Comparison of ENCODE assay signal across 13 cellular contexts in the genomic region with DNA sequence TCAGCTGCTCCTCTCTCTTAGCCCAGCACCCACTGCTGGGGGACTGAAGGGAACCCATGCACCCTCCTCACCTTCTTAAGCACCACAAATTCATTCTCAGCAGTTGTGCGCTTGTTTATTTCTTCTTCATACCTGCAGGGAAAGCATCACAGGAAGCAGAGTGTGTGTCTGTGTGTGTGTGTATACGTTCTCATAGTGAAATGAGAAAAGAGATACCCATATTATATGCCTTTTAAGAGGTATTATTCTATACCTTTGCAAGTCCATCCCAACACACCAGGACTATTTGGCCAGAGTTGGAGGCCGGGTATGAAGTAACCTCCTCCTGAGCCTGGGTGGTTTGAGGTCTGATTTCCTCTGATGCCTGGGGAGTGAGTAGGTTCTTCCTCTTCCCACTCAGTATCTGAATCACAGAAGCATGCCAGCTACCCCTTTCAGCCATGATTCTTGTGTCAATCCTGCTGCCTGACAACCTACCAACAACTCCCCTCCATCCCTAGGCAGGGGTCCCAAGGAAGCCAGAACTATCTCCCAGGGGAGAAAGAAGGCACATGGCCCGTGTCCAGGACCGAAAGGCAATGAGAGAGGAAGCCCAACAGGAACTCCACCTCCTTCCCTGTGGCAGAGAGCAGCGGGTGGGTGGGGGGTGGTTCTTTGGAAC. TPM values are rescaled to one million over a fixed set of nuclear protein-coding genes. Genes with fewer than 3 reads are reported as not detected.
DNase-seq lines count a peak whose midpoint lies in the region; ATAC-seq, FAIRE-seq and TF ChIP-seq lines count a peak whose summit lies in the region.
"Had no signal": no experiment of that assay in that cellular context is flagged by ENCODE, and none has a peak within 500 bp of the region (broad histone marks: within the 10 kb centered on the region; RNA-seq: fewer than 3 reads in every experiment).

No MANE protein-coding gene starts in this region.

- POLR2A ChIA-PET in HEK293 (lab: Yijun Ruan, JAX): no interaction called here

- peak; percentile 8 for DNase-seq in SKM-1 treated with dmso at 0.1 percent for 144 hours (lab: John Stamatoyannopoulos, UW; ENCODE audit: unreplicated experiment)
- DNase-seq in SKM-1 (lab: John Stamatoyannopoulos, UW; ENCODE audit: unreplicated experiment): no peak
- DNase-seq in nephron progenitor cell: no peak
- no peak for DNase-seq in pancreas
- no peak for DNase-seq in left lung
- DNase-seq: Kasumi-1, T-helper 9 cell had no signal

- ATAC-seq in activated T-helper 17 cell treated with anti-CD3 and anti-CD28 coated beads, Interleukin-2, amount 50 U/mL, for 72 hours (replicated peaks): peak; percentile 89
- ATAC-seq in pancreas (no peak), GM21367 (IDR thresholded peaks at IDR 0.05; ENCODE audit: unreplicated experiment) (no peak), left lung (no peak)

- H3K27me3 Mint-ChIP-seq in activated T-helper 17 cell treated with anti-CD3 and anti-CD28 coated beads, Interleukin-2, amount 50 U/mL, for 72 hours: peaks cover 18% of the 10 kb centered on the region
- H3K27me3 Mint-ChIP-seq in nephron progenitor cell (ENCODE audit: low read depth, poor library complexity): peaks cover 21% of the 10 kb centered on the region

- no peaks in the 10 kb centered on the region for H3K36me3 Mint-ChIP-seq in activated T-helper 17 cell treated with anti-CD3 and anti-CD28 coated beads, Interleukin-2, amount 50 U/mL, for 72 hours (ENCODE audit: low read depth)
- no peaks in the 10 kb centered on the region for H3K36me3 Mint-ChIP-seq in nephron progenitor cell (ENCODE audit: low read depth)

- WGBS in pancreas, 2 donors: 52 to 58% methylated on average over 6 of the region's 6 CpGs

- H3K27me3 ChIP-seq in pancreas (no peaks in the 10 kb centered on the region), left lung (peaks cover 4 to 44% of the 10 kb centered on the region in 2 donors)

- peaks cover 13% of the 10 kb centered on the region for H3K4me1 Mint-ChIP-seq in activated T-helper 17 cell treated with anti-CD3 and anti-CD28 coated beads, Interleukin-2, amount 50 U/mL, for 72 hours
- no peaks in the 10 kb centered on the region for H3K4me1 Mint-ChIP-seq in nephron progenitor cell

- H3K9me3 ChIP-seq in HEK293 (ENCODE audit: control insufficient read depth, insufficient read depth, low read depth, low read length) (no peaks in the 10 kb centered on the region), pancreas (no peaks in the 10 kb centered on the region), left lung (no peaks in the 10 kb centered on the region)
- H3K9me3 ChIP-seq: tibial nerve had no signal

- intact Hi-C loops in pancreas (cut with DNase I) (no loop called here), left lung (cut with DNase I) (no loop called here)

- no peak for FAIRE-seq in pancreas (lab: Jason Lieb, UNC)

- H3K9me3 Mint-ChIP-seq in activated T-helper 17 cell treated with anti-CD3 and anti-CD28 coated beads, Interleukin-2, amount 50 U/mL, for 72 hours: no peaks in the 10 kb centered on the region
- no peaks in the 10 kb centered on the region for H3K9me3 Mint-ChIP-seq in nephron progenitor cell
- H3K9me3 Mint-ChIP-seq: activated T-helper 1 cell treated with anti-CD3 and anti-CD28 coated beads, Interleukin-12 subunit alpha, Interleukin-12 subunit beta, Interleukin-2, Interleukin-4 antibody, amounts not matched to agents 30 ng/mL and 10 ng/mL and 1 ng/mL, durations not matched to agents 14 hours and 24 hours and 36 hours had no signal

- H3K27ac Mint-ChIP-seq in activated T-helper 17 cell treated with anti-CD3 and anti-CD28 coated beads, Interleukin-2, amount 50 U/mL, for 72 hours: peak overlapping the region; percentile 61
- peak overlapping the region; percentile 42 for H3K27ac Mint-ChIP-seq in nephron progenitor cell

- CTCF ChIA-PET in HEK293 (lab: Yijun Ruan, JAX): no interaction called here

- H3K4me3 ChIP-seq in HEK293 (ENCODE audit: low read depth, low read length) (no peak overlapping the region), pancreas (no peak overlapping the region), left lung (no peak overlapping the region)
- H3K4me3 ChIP-seq: tibial nerve had no signal

- no peaks in the 10 kb centered on the region for H3K4me1 ChIP-seq in HEK293 (ENCODE audit: control insufficient read depth, insufficient read depth, low read length)
- H3K4me1 ChIP-seq in pancreas: no peaks in the 10 kb centered on the region
- no peaks in the 10 kb centered on the region for H3K4me1 ChIP-seq in left lung
- H3K4me1 ChIP-seq: tibial nerve had no signal

- H3K36me3 ChIP-seq in HEK293 (ENCODE audit: control insufficient read depth in 2 of 2, insufficient read depth in 1 of 2, low read length in 2 of 2) (no peaks in the 10 kb centered on the region), pancreas (no peaks in the 10 kb centered on the region), left lung (no peaks in the 10 kb centered on the region)
- H3K36me3 ChIP-seq: tibial nerve had no signal

- TF ChIP-seq CTCF in HEK293 (tag by site-specific recombination; IDR thresholded peaks at IDR 0.05) (no peak), nephron progenitor cell (IDR thresholded peaks at IDR 0.05) (no peak), pancreas (IDR thresholded peaks at IDR 0.05) (no peak), left lung (IDR thresholded peaks at IDR 0.05) (no peak)

- H3K27ac ChIP-seq in HEK293 (ENCODE audit: extremely low read depth, low read depth, low read length): no peak overlapping the region
- H3K27ac ChIP-seq in pancreas: no peak overlapping the region
- no peak overlapping the region for H3K27ac ChIP-seq in left lung
- H3K27ac ChIP-seq: tibial nerve had no signal

- peak overlapping the region; percentile 7 for H3K4me3 Mint-ChIP-seq in activated T-helper 17 cell treated with anti-CD3 and anti-CD28 coated beads, Interleukin-2, amount 50 U/mL, for 72 hours
- no peak overlapping the region for H3K4me3 Mint-ChIP-seq in nephron progenitor cell
- H3K4me3 Mint-ChIP-seq: activated T-helper 1 cell treated with anti-CD3 and anti-CD28 coated beads, Interleukin-12 subunit alpha, Interleukin-12 subunit beta, Interleukin-2, Interleukin-4 antibody, amounts not matched to agents 30 ng/mL and 10 ng/mL and 1 ng/mL, durations not matched to agents 14 hours and 24 hours and 36 hours had no signal

TF ChIP-seq in HEK293, 187 proteins besides CTCF, POLR2A, EP300 and RAD21:
- TF ChIP-seq ZFHX2 (tag by site-specific recombination; conservative IDR thresholded peaks at IDR 0.05) (peak; percentile 52), ZNF311 (tag by site-specific recombination; IDR thresholded peaks at IDR 0.05; ENCODE audit: borderline replicate concordance) (no peak), EGR2 (tag by site-specific recombination; IDR thresholded peaks at IDR 0.05; ENCODE audit: low read depth) (peak; percentile 75)
- TF ChIP-seq, protein P1, sequence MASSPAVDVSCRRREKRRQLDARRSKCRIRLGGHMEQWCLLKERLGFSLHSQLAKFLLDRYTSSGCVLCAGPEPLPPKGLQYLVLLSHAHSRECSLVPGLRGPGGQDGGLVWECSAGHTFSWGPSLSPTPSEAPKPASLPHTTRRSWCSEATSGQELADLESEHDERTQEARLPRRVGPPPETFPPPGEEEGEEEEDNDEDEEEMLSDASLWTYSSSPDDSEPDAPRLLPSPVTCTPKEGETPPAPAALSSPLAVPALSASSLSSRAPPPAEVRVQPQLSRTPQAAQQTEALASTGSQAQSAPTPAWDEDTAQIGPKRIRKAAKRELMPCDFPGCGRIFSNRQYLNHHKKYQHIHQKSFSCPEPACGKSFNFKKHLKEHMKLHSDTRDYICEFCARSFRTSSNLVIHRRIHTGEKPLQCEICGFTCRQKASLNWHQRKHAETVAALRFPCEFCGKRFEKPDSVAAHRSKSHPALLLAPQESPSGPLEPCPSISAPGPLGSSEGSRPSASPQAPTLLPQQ (tag by site-specific recombination; IDR thresholded peaks at IDR 0.05): no peak

RNA-seq across cellular contexts. Expression of gene KRT73, which starts 3.0 kb away (rescaled TPM):
- total RNA-seq in activated T-helper 17 cell treated with anti-CD3 and anti-CD28 coated beads, Interleukin-2, amount 50 U/mL, for 72 hours: not detected
- total RNA-seq in pancreas: not detected
- not detected for polyA plus RNA-seq in pancreas
- total RNA-seq in left lung: not detected
- total RNA-seq: A172; activated T-helper 1 cell treated with anti-CD3 and anti-CD28 coated beads, Interleukin-12 subunit alpha, Interleukin-12 subunit beta, Interleukin-2, Interleukin-4 antibody, amounts not matched to agents 30 ng/mL and 10 ng/mL and 1 ng/mL, durations not matched to agents 14 hours and 24 hours and 36 hours; tibial nerve had no signal

RNA-seq across cellular contexts. Expression of gene KRT72, which starts 14.1 kb away (rescaled TPM):
- not detected for total RNA-seq in activated T-helper 17 cell treated with anti-CD3 and anti-CD28 coated beads, Interleukin-2, amount 50 U/mL, for 72 hours
- total RNA-seq in pancreas (under 1 TPM in 1 of 6 donors, not detected in 5; 0.09 TPM), left lung (not detected)
- not detected for polyA plus RNA-seq in pancreas
- total RNA-seq: A172; activated T-helper 1 cell treated with anti-CD3 and anti-CD28 coated beads, Interleukin-12 subunit alpha, Interleukin-12 subunit beta, Interleukin-2, Interleukin-4 antibody, amounts not matched to agents 30 ng/mL and 10 ng/mL and 1 ng/mL, durations not matched to agents 14 hours and 24 hours and 36 hours; tibial nerve had no signal

RNA-seq across cellular contexts. Expression of gene KRT2, which starts 36.7 kb away (rescaled TPM):
- total RNA-seq in activated T-helper 17 cell treated with anti-CD3 and anti-CD28 coated beads, Interleukin-2, amount 50 U/mL, for 72 hours: not detected
- total RNA-seq in pancreas (not detected), left lung (not detected)
- under 1 TPM in 1 of 2 donors, not detected in 1; 0.02 TPM for polyA plus RNA-seq in pancreas
- total RNA-seq: A172; activated T-helper 1 cell treated with anti-CD3 and anti-CD28 coated beads, Interleukin-12 subunit alpha, Interleukin-12 subunit beta, Interleukin-2, Interleukin-4 antibody, amounts not matched to agents 30 ng/mL and 10 ng/mL and 1 ng/mL, durations not matched to agents 14 hours and 24 hours and 36 hours; tibial nerve had no signal

RNA-seq across cellular contexts. Expression of gene KRT74, which starts 41.7 kb away (rescaled TPM):
- not detected for total RNA-seq in activated T-helper 17 cell treated with anti-CD3 and anti-CD28 coated beads, Interleukin-2, amount 50 U/mL, for 72 hours
- total RNA-seq in pancreas (not detected), left lung (not detected)
- not detected for polyA plus RNA-seq in pancreas
- total RNA-seq: A172; activated T-helper 1 cell treated with anti-CD3 and anti-CD28 coated beads, Interleukin-12 subunit alpha, Interleukin-12 subunit beta, Interleukin-2, Interleukin-4 antibody, amounts not matched to agents 30 ng/mL and 10 ng/mL and 1 ng/mL, durations not matched to agents 14 hours and 24 hours and 36 hours; tibial nerve had no signal
